ENCODE assay signal across 19 cellular contexts in genomic region chr3:141313091-141313683, GRCh38. TPM values are rescaled to one million over a fixed set of nuclear protein-coding genes. Genes with fewer than 3 reads are reported as not detected.
A peak's percentile ranks its signal among the peaks of the same experiment; 100 is the strongest.
DNase-seq lines count a peak whose midpoint lies in the region; ATAC-seq and TF ChIP-seq lines count a peak whose summit lies in the region.
"Had no signal": no experiment of that assay in that cellular context is flagged by ENCODE, and none has a peak within 500 bp of the region (broad histone marks: within the 10 kb centered on the region; RNA-seq: fewer than 3 reads in every experiment).

No MANE protein-coding gene starts in this region.

- peak overlapping the region; percentile 88 for H3K4me2 ChIP-seq in Loucy (ENCODE audit: low read depth, low read length, poor library complexity, severe bottlenecking)

- no peak overlapping the region for H3K27ac Mint-ChIP-seq in activated T-cell treated with anti-CD3 and anti-CD28 coated beads, Interleukin-2, amount 50 U/mL, for 72 hours
- no peak overlapping the region for H3K27ac Mint-ChIP-seq in effector memory CD8-positive, alpha-beta T cell
- no peak overlapping the region for H3K27ac Mint-ChIP-seq in osteocyte (ENCODE audit: unreplicated experiment)
- no peak overlapping the region for H3K27ac Mint-ChIP-seq in activated CD8-positive, alpha-beta memory T cell treated with anti-CD3 and anti-CD28 coated beads, Interleukin-2, amount 10 ng/mL, durations not matched to agents 7 days and 5 days

- H3K79me2 ChIP-seq in Loucy (ENCODE audit: insufficient read depth, low read length), result peaks cover 8% of the 10 kb centered on the region

- peak overlapping the region; percentile 3 for H3K9ac ChIP-seq in Loucy (ENCODE audit: low read depth, low read length, poor library complexity, severe bottlenecking)

- peak overlapping the region; percentile 76 for H3K4me3 ChIP-seq in Loucy (ENCODE audit: low read length, poor library complexity, severe bottlenecking)

- H3K4me1 Mint-ChIP-seq in activated T-cell treated with anti-CD3 and anti-CD28 coated beads, Interleukin-2, amount 50 U/mL, for 72 hours (ENCODE audit: low read depth), result peaks cover 42% of the 10 kb centered on the region
- peaks cover 25 to 28% of the 10 kb centered on the region in 2 donors for H3K4me1 Mint-ChIP-seq in effector memory CD8-positive, alpha-beta T cell (ENCODE audit: low read depth in 2 of 2)
- H3K4me1 Mint-ChIP-seq in osteocyte (ENCODE audit: unreplicated experiment), result peaks cover 23% of the 10 kb centered on the region
- peaks cover 30% of the 10 kb centered on the region for H3K4me1 Mint-ChIP-seq in activated CD8-positive, alpha-beta memory T cell treated with anti-CD3 and anti-CD28 coated beads, Interleukin-2, amount 10 ng/mL, durations not matched to agents 7 days and 5 days

- no peak for DNase-seq in activated T-cell treated with anti-CD3 and anti-CD28 coated beads, Interleukin-2, amount 50 U/mL, for 72 hours
- DNase-seq in activated T-cell treated with anti-CD3 and anti-CD28 coated beads for 4 hours, result no peak
- no peak for DNase-seq in effector memory CD8-positive, alpha-beta T cell
- DNase-seq in osteocyte (ENCODE audit: extremely low spot score, unreplicated experiment), result no peak
- no peak for DNase-seq in NCI-H345 treated with DMSO at 0.1 percent for 48 hours (lab: John Stamatoyannopoulos, UW; ENCODE audit: unreplicated experiment)
- no peak for DNase-seq in activated CD8-positive, alpha-beta memory T cell treated with anti-CD3 and anti-CD28 coated beads, Interleukin-2, amount 10 ng/mL, durations not matched to agents 7 days and 5 days
- DNase-seq: activated CD4-positive, CD25-positive, alpha-beta regulatory T cell treated with anti-CD3 and anti-CD28 coated beads, Interleukin-2, amount 50 U/mL, for 72 hours; aorta; EL; gastrocnemius medialis; left cardiac atrium; MG63; midbrain; NCI-H1694; NCI-H446; NK-92 treated with Interleukin-12 subunit alpha and Interleukin-12 subunit beta, amount 100 ng/mL, for 24 hours; right lobe of liver had no signal

- no peaks in the 10 kb centered on the region for H3K9me3 Mint-ChIP-seq in activated T-cell treated with anti-CD3 and anti-CD28 coated beads, Interleukin-2, amount 50 U/mL, for 72 hours
- no peaks in the 10 kb centered on the region for H3K9me3 Mint-ChIP-seq in effector memory CD8-positive, alpha-beta T cell
- no peaks in the 10 kb centered on the region for H3K9me3 Mint-ChIP-seq in osteocyte (ENCODE audit: unreplicated experiment)
- H3K9me3 Mint-ChIP-seq in activated CD8-positive, alpha-beta memory T cell treated with anti-CD3 and anti-CD28 coated beads, Interleukin-2, amount 10 ng/mL, durations not matched to agents 7 days and 5 days (ENCODE audit: low read depth), result no peaks in the 10 kb centered on the region

- H3K27me3 ChIP-seq in Loucy (ENCODE audit: insufficient read depth, low read length, poor library complexity, severe bottlenecking), result no peaks in the 10 kb centered on the region
- H3K27me3 ChIP-seq: gastrocnemius medialis, MG63, right lobe of liver had no signal

- no peaks in the 10 kb centered on the region for H3K36me3 ChIP-seq in Loucy (ENCODE audit: insufficient read depth, low read length)
- H3K36me3 ChIP-seq: gastrocnemius medialis, MG63, right lobe of liver had no signal

- H3K4me3 Mint-ChIP-seq in activated T-cell treated with anti-CD3 and anti-CD28 coated beads, Interleukin-2, amount 50 U/mL, for 72 hours, result peak overlapping the region; percentile 8 to 23
- peak overlapping the region; percentile 94 to 97 for H3K4me3 Mint-ChIP-seq in effector memory CD8-positive, alpha-beta T cell
- peak overlapping the region; percentile 16 for H3K4me3 Mint-ChIP-seq in osteocyte (ENCODE audit: unreplicated experiment)
- H3K4me3 Mint-ChIP-seq in activated CD8-positive, alpha-beta memory T cell treated with anti-CD3 and anti-CD28 coated beads, Interleukin-2, amount 10 ng/mL, durations not matched to agents 7 days and 5 days, result no peak overlapping the region

- ATAC-seq in activated T-cell treated with anti-CD3 and anti-CD28 coated beads, Interleukin-2, amount 50 U/mL, for 72 hours (replicated peaks in 1 of 2), result no peak
- ATAC-seq in effector memory CD8-positive, alpha-beta T cell (replicated peaks), result no peak
- ATAC-seq in HG03460 (IDR thresholded peaks at IDR 0.05; ENCODE audit: unreplicated experiment), result no peak
- ATAC-seq in activated CD8-positive, alpha-beta memory T cell treated with anti-CD3 and anti-CD28 coated beads, Interleukin-2, amount 10 ng/mL, durations not matched to agents 7 days and 5 days, result no peak
- ATAC-seq: gastrocnemius medialis, left cardiac atrium, right lobe of liver had no signal

- peaks cover 22% of the 10 kb centered on the region for H3K4me1 ChIP-seq in Loucy (ENCODE audit: insufficient read depth, low read length, poor library complexity, severe bottlenecking)

- H4K20me1 ChIP-seq in Loucy (ENCODE audit: insufficient read depth, low read length, poor library complexity, severe bottlenecking), result no peaks in the 10 kb centered on the region

- no peaks in the 10 kb centered on the region for H3K9me3 ChIP-seq in Loucy (ENCODE audit: insufficient read depth, low read depth, low read length)
- H3K9me3 ChIP-seq: gastrocnemius medialis, MG63, right lobe of liver had no signal

- H2AFZ ChIP-seq in Loucy (ENCODE audit: low read length), result no peak overlapping the region

- peaks cover 3% of the 10 kb centered on the region in 2 donors for H3K36me3 Mint-ChIP-seq in activated T-cell treated with anti-CD3 and anti-CD28 coated beads, Interleukin-2, amount 50 U/mL, for 72 hours (ENCODE audit: insufficient read depth in 2 of 2)
- H3K36me3 Mint-ChIP-seq in effector memory CD8-positive, alpha-beta T cell (ENCODE audit: insufficient read depth), result peaks cover 11% of the 10 kb centered on the region
- no peaks in the 10 kb centered on the region for H3K36me3 Mint-ChIP-seq in osteocyte (ENCODE audit: unreplicated experiment)
- H3K36me3 Mint-ChIP-seq in activated CD8-positive, alpha-beta memory T cell treated with anti-CD3 and anti-CD28 coated beads, Interleukin-2, amount 10 ng/mL, durations not matched to agents 7 days and 5 days, result no peaks in the 10 kb centered on the region

- 0 out of 2 replicates have a peak, but pooled peaks cover 4% of the 10 kb centered on the region for H3F3A ChIP-seq in Loucy (ENCODE audit: low read depth)

- H3K27me3 Mint-ChIP-seq in activated T-cell treated with anti-CD3 and anti-CD28 coated beads, Interleukin-2, amount 50 U/mL, for 72 hours (ENCODE audit: low read depth), result no peaks in the 10 kb centered on the region
- H3K27me3 Mint-ChIP-seq in effector memory CD8-positive, alpha-beta T cell, result no peaks in the 10 kb centered on the region
- no peaks in the 10 kb centered on the region for H3K27me3 Mint-ChIP-seq in osteocyte (ENCODE audit: unreplicated experiment)
- H3K27me3 Mint-ChIP-seq in activated CD8-positive, alpha-beta memory T cell treated with anti-CD3 and anti-CD28 coated beads, Interleukin-2, amount 10 ng/mL, durations not matched to agents 7 days and 5 days, result no peaks in the 10 kb centered on the region

- H3K9me2 ChIP-seq in Loucy (replicated peaks; ENCODE audit: low read depth, low read length), result no peaks in the 10 kb centered on the region

- CTCF ChIA-PET in activated CD8-positive, alpha-beta memory T cell treated with anti-CD3 and anti-CD28 coated beads, Interleukin-2, amount 10 ng/mL, durations not matched to agents 7 days and 5 days (lab: Charles Lee), result interaction anchor here (1.0 to 17.8 kb wide), 9 partner anchors 10 to 248 kb away, joined by 4 to 334 read pairs (median 10); no protein-coding TSS in a partner anchor

- TF ChIP-seq CTCF in Loucy (conservative IDR thresholded peaks at IDR 0.05; ENCODE audit: low read length) (no peak), osteocyte (IDR thresholded peaks at IDR 0.05) (no peak)

RNA-seq across cellular contexts. Expression of gene ZBTB38, which starts 55.1 kb away (rescaled TPM):
- 10 to 100 TPM; 50.7 to 82.9 TPM for total RNA-seq in activated T-cell treated with anti-CD3 and anti-CD28 coated beads, Interleukin-2, amount 50 U/mL, for 72 hours
- total RNA-seq in osteocyte, result 41.8 and 43.9 TPM in 2 replicates
- total RNA-seq in activated CD8-positive, alpha-beta memory T cell treated with anti-CD3 and anti-CD28 coated beads, Interleukin-2, amount 10 ng/mL, durations not matched to agents 7 days and 5 days, result 10 to 100 TPM; 42.5 to 49.4 TPM
